1 cellular context compared by ENCODE assay signal in the genomic region with DNA sequence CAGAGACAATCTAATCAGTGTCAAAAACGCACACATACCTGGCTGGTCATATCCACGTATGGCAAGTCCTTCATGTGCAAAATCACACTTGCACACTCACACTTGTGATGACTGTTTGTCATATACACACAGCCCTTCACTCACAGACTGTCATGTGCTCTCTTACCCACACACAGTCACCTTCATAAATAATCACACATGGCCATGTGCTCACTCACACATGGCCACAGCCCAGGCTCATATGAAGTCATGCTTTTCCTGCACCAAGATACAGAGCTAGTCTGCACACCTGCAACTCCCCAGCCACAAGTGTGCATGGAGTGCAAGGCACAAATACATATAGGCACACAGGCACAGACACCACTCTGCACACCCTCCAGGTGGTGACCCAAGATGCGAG.
TF ChIP-seq lines count a peak whose summit lies in the region.

No MANE protein-coding gene starts in this region.

TF ChIP-seq in H1, 55 proteins besides CTCF, POLR2A, EP300 and RAD21 (continued from another document):
- TF ChIP-seq CHD1 (IDR thresholded peaks at IDR 0.05; ENCODE audit: low read depth, low read length) (no peak), RXRA (IDR thresholded peaks at IDR 0.05; ENCODE audit: insufficient read depth, low read depth, low read length) (no peak), KDM4A (IDR thresholded peaks at IDR 0.05; ENCODE audit: low read depth, low read length, severe bottlenecking) (no peak), TBP (IDR thresholded peaks at IDR 0.05; ENCODE audit: low read depth, low read length) (no peak), MAFK (IDR thresholded peaks at IDR 0.05; ENCODE audit: low read depth, low read length) (no peak), GABPA (IDR thresholded peaks at IDR 0.05; ENCODE audit: borderline replicate concordance, insufficient read depth, low read length) (no peak), SAP30 (IDR thresholded peaks at IDR 0.05; ENCODE audit: insufficient read depth, insufficient replicate concordance, low read length) (no peak), KDM1A (IDR thresholded peaks at IDR 0.05; ENCODE audit: borderline replicate concordance, low read length) (no peak), PHF8 (conservative IDR thresholded peaks at IDR 0.05; ENCODE audit: low read depth, low read length) (no peak), RBBP5 (IDR thresholded peaks at IDR 0.05; ENCODE audit: borderline replicate concordance, low read depth, low read length) (no peak), BACH1 (IDR thresholded peaks at IDR 0.05; ENCODE audit: low read length) (no peak), GTF2F1 (IDR thresholded peaks at IDR 0.05; ENCODE audit: borderline replicate concordance, low read depth, low read length) (no peak), SP1 (IDR thresholded peaks at IDR 0.05; ENCODE audit: low read depth, low read length) (no peak)
- TF ChIP-seq, protein P1, sequence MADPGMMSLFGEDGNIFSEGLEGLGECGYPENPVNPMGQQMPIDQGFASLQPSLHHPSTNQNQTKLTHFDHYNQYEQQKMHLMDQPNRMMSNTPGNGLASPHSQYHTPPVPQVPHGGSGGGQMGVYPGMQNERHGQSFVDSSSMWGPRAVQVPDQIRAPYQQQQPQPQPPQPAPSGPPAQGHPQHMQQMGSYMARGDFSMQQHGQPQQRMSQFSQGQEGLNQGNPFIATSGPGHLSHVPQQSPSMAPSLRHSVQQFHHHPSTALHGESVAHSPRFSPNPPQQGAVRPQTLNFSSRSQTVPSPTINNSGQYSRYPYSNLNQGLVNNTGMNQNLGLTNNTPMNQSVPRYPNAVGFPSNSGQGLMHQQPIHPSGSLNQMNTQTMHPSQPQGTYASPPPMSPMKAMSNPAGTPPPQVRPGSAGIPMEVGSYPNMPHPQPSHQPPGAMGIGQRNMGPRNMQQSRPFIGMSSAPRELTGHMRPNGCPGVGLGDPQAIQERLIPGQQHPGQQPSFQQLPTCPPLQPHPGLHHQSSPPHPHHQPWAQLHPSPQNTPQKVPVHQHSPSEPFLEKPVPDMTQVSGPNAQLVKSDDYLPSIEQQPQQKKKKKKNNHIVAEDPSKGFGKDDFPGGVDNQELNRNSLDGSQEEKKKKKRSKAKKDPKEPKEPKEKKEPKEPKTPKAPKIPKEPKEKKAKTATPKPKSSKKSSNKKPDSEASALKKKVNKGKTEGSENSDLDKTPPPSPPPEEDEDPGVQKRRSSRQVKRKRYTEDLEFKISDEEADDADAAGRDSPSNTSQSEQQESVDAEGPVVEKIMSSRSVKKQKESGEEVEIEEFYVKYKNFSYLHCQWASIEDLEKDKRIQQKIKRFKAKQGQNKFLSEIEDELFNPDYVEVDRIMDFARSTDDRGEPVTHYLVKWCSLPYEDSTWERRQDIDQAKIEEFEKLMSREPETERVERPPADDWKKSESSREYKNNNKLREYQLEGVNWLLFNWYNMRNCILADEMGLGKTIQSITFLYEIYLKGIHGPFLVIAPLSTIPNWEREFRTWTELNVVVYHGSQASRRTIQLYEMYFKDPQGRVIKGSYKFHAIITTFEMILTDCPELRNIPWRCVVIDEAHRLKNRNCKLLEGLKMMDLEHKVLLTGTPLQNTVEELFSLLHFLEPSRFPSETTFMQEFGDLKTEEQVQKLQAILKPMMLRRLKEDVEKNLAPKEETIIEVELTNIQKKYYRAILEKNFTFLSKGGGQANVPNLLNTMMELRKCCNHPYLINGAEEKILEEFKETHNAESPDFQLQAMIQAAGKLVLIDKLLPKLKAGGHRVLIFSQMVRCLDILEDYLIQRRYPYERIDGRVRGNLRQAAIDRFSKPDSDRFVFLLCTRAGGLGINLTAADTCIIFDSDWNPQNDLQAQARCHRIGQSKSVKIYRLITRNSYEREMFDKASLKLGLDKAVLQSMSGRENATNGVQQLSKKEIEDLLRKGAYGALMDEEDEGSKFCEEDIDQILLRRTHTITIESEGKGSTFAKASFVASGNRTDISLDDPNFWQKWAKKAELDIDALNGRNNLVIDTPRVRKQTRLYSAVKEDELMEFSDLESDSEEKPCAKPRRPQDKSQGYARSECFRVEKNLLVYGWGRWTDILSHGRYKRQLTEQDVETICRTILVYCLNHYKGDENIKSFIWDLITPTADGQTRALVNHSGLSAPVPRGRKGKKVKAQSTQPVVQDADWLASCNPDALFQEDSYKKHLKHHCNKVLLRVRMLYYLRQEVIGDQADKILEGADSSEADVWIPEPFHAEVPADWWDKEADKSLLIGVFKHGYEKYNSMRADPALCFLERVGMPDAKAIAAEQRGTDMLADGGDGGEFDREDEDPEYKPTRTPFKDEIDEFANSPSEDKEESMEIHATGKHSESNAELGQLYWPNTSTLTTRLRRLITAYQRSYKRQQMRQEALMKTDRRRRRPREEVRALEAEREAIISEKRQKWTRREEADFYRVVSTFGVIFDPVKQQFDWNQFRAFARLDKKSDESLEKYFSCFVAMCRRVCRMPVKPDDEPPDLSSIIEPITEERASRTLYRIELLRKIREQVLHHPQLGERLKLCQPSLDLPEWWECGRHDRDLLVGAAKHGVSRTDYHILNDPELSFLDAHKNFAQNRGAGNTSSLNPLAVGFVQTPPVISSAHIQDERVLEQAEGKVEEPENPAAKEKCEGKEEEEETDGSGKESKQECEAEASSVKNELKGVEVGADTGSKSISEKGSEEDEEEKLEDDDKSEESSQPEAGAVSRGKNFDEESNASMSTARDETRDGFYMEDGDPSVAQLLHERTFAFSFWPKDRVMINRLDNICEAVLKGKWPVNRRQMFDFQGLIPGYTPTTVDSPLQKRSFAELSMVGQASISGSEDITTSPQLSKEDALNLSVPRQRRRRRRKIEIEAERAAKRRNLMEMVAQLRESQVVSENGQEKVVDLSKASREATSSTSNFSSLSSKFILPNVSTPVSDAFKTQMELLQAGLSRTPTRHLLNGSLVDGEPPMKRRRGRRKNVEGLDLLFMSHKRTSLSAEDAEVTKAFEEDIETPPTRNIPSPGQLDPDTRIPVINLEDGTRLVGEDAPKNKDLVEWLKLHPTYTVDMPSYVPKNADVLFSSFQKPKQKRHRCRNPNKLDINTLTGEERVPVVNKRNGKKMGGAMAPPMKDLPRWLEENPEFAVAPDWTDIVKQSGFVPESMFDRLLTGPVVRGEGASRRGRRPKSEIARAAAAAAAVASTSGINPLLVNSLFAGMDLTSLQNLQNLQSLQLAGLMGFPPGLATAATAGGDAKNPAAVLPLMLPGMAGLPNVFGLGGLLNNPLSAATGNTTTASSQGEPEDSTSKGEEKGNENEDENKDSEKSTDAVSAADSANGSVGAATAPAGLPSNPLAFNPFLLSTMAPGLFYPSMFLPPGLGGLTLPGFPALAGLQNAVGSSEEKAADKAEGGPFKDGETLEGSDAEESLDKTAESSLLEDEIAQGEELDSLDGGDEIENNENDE (IDR thresholded peaks at IDR 0.05; ENCODE audit: insufficient replicate concordance, low read length): no peak
- TF ChIP-seq, protein P2, sequence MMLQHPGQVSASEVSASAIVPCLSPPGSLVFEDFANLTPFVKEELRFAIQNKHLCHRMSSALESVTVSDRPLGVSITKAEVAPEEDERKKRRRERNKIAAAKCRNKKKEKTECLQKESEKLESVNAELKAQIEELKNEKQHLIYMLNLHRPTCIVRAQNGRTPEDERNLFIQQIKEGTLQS (IDR thresholded peaks at IDR 0.05; ENCODE audit: insufficient read depth, low read depth, low read length): no peak
